11 cellular contexts compared by ENCODE assay signal in the genomic region with DNA sequence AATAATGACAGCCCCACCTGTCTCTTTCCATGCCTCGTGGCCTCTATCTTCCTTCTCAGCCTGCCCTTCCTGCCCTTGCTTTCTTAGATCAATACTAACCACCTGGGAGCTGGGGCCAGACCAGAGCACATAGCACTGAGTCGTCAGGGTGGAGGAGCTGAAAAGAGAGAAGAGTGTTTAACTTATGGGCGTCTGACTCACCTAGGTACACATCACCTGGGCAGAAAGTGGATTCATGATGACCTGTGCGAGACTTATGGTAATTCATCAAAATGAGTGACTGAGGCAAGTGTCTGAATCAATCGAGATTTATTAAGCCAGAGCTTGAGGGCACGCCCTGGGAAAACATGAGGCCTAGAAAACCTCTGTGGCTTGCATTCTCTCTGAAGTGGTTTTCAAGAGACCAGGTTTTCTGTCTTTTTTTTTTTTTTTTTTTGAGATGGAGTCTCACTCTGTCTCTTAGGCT. TPM values are rescaled to one million over a fixed set of nuclear protein-coding genes. Genes with fewer than 3 reads are reported as not detected.
DNase-seq lines count a peak whose midpoint lies in the region; ATAC-seq and FAIRE-seq lines count a peak whose summit lies in the region.
"Had no signal": no experiment of that assay in that cellular context is flagged by ENCODE, and none has a peak within 500 bp of the region (broad histone marks: within the 10 kb centered on the region; RNA-seq: fewer than 3 reads in every experiment).

No MANE protein-coding gene starts in this region.

- peaks cover 33% of the 10 kb centered on the region for H3K4me1 Mint-ChIP-seq in activated CD4-positive, alpha-beta T cell treated with anti-CD3 and anti-CD28 coated beads for 36 hours
- H3K4me1 Mint-ChIP-seq: memory B cell had no signal

- FAIRE-seq in colon (lab: Jason Lieb, UNC), result peak; percentile 96

- peak overlapping the region; percentile 1 for H3K27ac Mint-ChIP-seq in activated CD4-positive, alpha-beta T cell treated with anti-CD3 and anti-CD28 coated beads for 36 hours
- H3K27ac Mint-ChIP-seq: memory B cell had no signal

- POLR2A ChIA-PET in activated CD4-positive, alpha-beta T cell treated with anti-CD3 and anti-CD28 coated beads for 36 hours (lab: Charles Lee), result interaction anchor here (0.6 kb wide), 1 partner anchor 14 kb away, joined by 3 read pairs; no protein-coding TSS in a partner anchor

- no peak overlapping the region for H3K4me3 Mint-ChIP-seq in activated CD4-positive, alpha-beta T cell treated with anti-CD3 and anti-CD28 coated beads for 36 hours
- H3K4me3 Mint-ChIP-seq: memory B cell had no signal

- DNase-seq in NCI-H1417 (lab: John Stamatoyannopoulos, UW), result peak; percentile 80 to 99 (median 94)
- DNase-seq in activated CD4-positive, alpha-beta T cell treated with anti-CD3 and anti-CD28 coated beads for 36 hours, result peak; percentile 67
- DNase-seq in stimulated activated CD8-positive, alpha-beta memory T cell treated with anti-CD3 and anti-CD28 coated beads, Interleukin-15, amount 100 ng/mL, for 1 hour (ENCODE audit: low read depth), result peak; percentile 25
- no peak for DNase-seq in GF-D8 (lab: John Stamatoyannopoulos, UW)

- no peaks in the 10 kb centered on the region for H3K36me3 Mint-ChIP-seq in activated CD4-positive, alpha-beta T cell treated with anti-CD3 and anti-CD28 coated beads for 36 hours (ENCODE audit: low read depth)
- H3K36me3 Mint-ChIP-seq: memory B cell had no signal

- no peaks in the 10 kb centered on the region for H3K9me3 Mint-ChIP-seq in activated CD4-positive, alpha-beta T cell treated with anti-CD3 and anti-CD28 coated beads for 36 hours (ENCODE audit: low read depth)
- H3K9me3 Mint-ChIP-seq: memory B cell had no signal

- intact Hi-C loops in activated CD4-positive, alpha-beta T cell treated with anti-CD3 and anti-CD28 coated beads for 36 hours (cut with DNase I, micrococcal nuclease), result loop anchor here in 1 of 2 experiments (1.0 to 10.0 kb wide), 2 partner anchors 34 to 170 kb away; no protein-coding TSS in a partner anchor

- peak; percentile 83 for ATAC-seq in activated CD4-positive, alpha-beta T cell treated with anti-CD3 and anti-CD28 coated beads for 36 hours
- ATAC-seq in HG03095 (IDR thresholded peaks at IDR 0.05; ENCODE audit: unreplicated experiment) (no peak), GM21529 (IDR thresholded peaks at IDR 0.05; ENCODE audit: unreplicated experiment) (no peak), HG02970 (IDR thresholded peaks at IDR 0.05; ENCODE audit: low FRiP score, unreplicated experiment) (no peak)

- H3K27me3 Mint-ChIP-seq in activated CD4-positive, alpha-beta T cell treated with anti-CD3 and anti-CD28 coated beads for 36 hours, result peaks cover 61% of the 10 kb centered on the region

- CTCF ChIA-PET in activated CD4-positive, alpha-beta T cell treated with anti-CD3 and anti-CD28 coated beads for 36 hours (lab: Charles Lee), result interaction anchor here (0.7 to 9.7 kb wide), 5 partner anchors 11 to 133 kb away, joined by 3 to 98 read pairs (median 3); a partner anchor contains a TSS

RNA-seq across cellular contexts. Expression of a gene that starts 19.2 kb away (rescaled TPM):
- not detected for total RNA-seq in activated CD4-positive, alpha-beta T cell treated with anti-CD3 and anti-CD28 coated beads for 36 hours
- total RNA-seq: dermis microvascular lymphatic vessel endothelial cell, subcutaneous adipose tissue had no signal

RNA-seq across cellular contexts. Expression of a gene that starts 21.8 kb away (rescaled TPM):
- not detected for total RNA-seq in activated CD4-positive, alpha-beta T cell treated with anti-CD3 and anti-CD28 coated beads for 36 hours
- total RNA-seq: dermis microvascular lymphatic vessel endothelial cell had no signal
